Comparison of ENCODE assay signal across 15 cellular contexts in the genomic region with DNA sequence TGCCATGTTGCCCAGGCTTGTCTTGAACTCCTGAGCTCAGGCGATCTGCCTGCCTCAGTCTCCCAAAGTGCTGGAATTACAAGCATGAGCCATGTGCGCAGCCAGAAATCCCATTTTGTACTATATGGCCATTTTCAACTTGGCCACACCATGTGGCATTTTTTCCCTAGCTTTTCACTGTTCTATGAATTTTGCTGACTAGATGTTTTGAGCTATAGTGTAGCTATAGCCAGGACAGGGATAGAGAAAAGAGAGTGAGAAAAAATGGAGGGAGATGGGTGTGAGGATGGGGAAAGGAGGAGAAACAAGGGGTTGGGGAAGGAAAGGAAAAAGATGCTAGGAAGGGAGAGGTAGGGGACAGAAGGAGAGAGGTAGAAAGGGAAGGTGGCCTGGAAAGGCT. TPM values are rescaled to one million over a fixed set of nuclear protein-coding genes. Genes with fewer than 3 reads are reported as not detected.
A peak's percentile ranks its signal among the peaks of the same experiment; 100 is the strongest.
DNase-seq lines count a peak whose midpoint lies in the region; ATAC-seq, FAIRE-seq and TF ChIP-seq lines count a peak whose summit lies in the region.
"Had no signal": no experiment of that assay in that cellular context is flagged by ENCODE, and none has a peak within 500 bp of the region (broad histone marks: within the 10 kb centered on the region; RNA-seq: fewer than 3 reads in every experiment).

No MANE protein-coding gene starts in this region.

- H3K9me3 Mint-ChIP-seq in activated B cell treated with CpG ODN at 0.5 μM for 24 hours, result no peaks in the 10 kb centered on the region
- H3K9me3 Mint-ChIP-seq in naive B cell, result peaks cover 0 to 3% (median 2%) of the 10 kb centered on the region in 7 donors
- H3K9me3 Mint-ChIP-seq: HFFc6 had no signal

- TF ChIP-seq CTCF in HepG2 (CRISPR knock-in tag; IDR thresholded peaks at IDR 0.05), result no peak
- TF ChIP-seq CTCF in right lobe of liver (IDR thresholded peaks at IDR 0.05), result no peak
- no peak for TF ChIP-seq CTCF in activated B cell treated with CpG ODN at 0.5 μM for 24 hours (IDR thresholded peaks at IDR 0.05)

- H3K27ac Mint-ChIP-seq in activated B cell treated with CpG ODN at 0.5 μM for 24 hours, result peak overlapping the region; percentile 16
- H3K27ac Mint-ChIP-seq in naive B cell, result peak overlapping the region; percentile 39 to 97 (median 81)
- H3K27ac Mint-ChIP-seq: HFFc6 had no signal

- CTCF ChIA-PET in HepG2 (lab: Yijun Ruan, JAX; ENCODE audit: low intra/inter-chr PET ratio, low total read pairs) (no interaction called here), activated B cell treated with CpG ODN at 0.5 μM for 24 hours (lab: Charles Lee) (interaction anchor here (1.2 kb wide), 1 partner anchor 95 kb away, joined by 3 read pairs; no protein-coding TSS in a partner anchor)

- no peaks in the 10 kb centered on the region for H3K4me1 ChIP-seq in HepG2 (ENCODE audit: insufficient read depth, low read length)
- peaks cover 0 to 4% (median 0%) of the 10 kb centered on the region in 4 donors for H3K4me1 ChIP-seq in right lobe of liver
- H3K4me1 ChIP-seq: Peyer's patch had no signal

- no peaks in the 10 kb centered on the region for H3K9me3 ChIP-seq in HepG2 (ENCODE audit: low read length)
- no peaks in the 10 kb centered on the region for H3K9me3 ChIP-seq in right lobe of liver
- H3K9me3 ChIP-seq: Peyer's patch had no signal

- ATAC-seq in HepG2, result no peak
- no peak for ATAC-seq in right lobe of liver
- no peak for ATAC-seq in activated B cell treated with CpG ODN at 0.5 μM for 24 hours (ENCODE audit: low read depth)
- no peak for ATAC-seq in naive B cell (ENCODE audit: low read depth in 2 of 2)
- no peak for ATAC-seq in HG02840 (IDR thresholded peaks at IDR 0.05; ENCODE audit: low FRiP score, unreplicated experiment)
- ATAC-seq in HG03565 (IDR thresholded peaks at IDR 0.05; ENCODE audit: unreplicated experiment), result no peak

- H3K27ac ChIP-seq in HepG2 (ENCODE audit: extremely low read length, insufficient read depth, low read length) (no peak overlapping the region), right lobe of liver (no peak overlapping the region)
- H3K27ac ChIP-seq: GM23248, Peyer's patch had no signal

- TF ChIP-seq EP300 in HepG2 (IDR thresholded peaks at IDR 0.05; ENCODE audit: low read depth in 2 of 2, low read length in 2 of 2), result no peak
- no peak for TF ChIP-seq EP300 in HepG2 (CRISPR knock-in tag; IDR thresholded peaks at IDR 0.05; ENCODE audit: borderline replicate concordance)

- no peak for TF ChIP-seq RAD21 in HepG2 (CRISPR knock-in tag; IDR thresholded peaks at IDR 0.05)

- H3K79me2 ChIP-seq in HepG2 (ENCODE audit: insufficient read depth, low read length), result no peaks in the 10 kb centered on the region

- H3K4me3 Mint-ChIP-seq in activated B cell treated with CpG ODN at 0.5 μM for 24 hours, result no peak overlapping the region
- H3K4me3 Mint-ChIP-seq in naive B cell, result no peak overlapping the region
- H3K4me3 Mint-ChIP-seq: HFFc6 had no signal

- H3K27me3 ChIP-seq in HepG2 (ENCODE audit: control insufficient read depth in 1 of 2, insufficient read depth in 2 of 2, low read length in 2 of 2) (no peaks in the 10 kb centered on the region), right lobe of liver (no peaks in the 10 kb centered on the region)
- H3K27me3 ChIP-seq: Peyer's patch had no signal

- FAIRE-seq in HepG2 (lab: Jason Lieb, UNC), result no peak

- H3K36me3 Mint-ChIP-seq in activated B cell treated with CpG ODN at 0.5 μM for 24 hours (ENCODE audit: low read depth), result peaks cover 74% of the 10 kb centered on the region
- H3K36me3 Mint-ChIP-seq in naive B cell, result peaks cover 23 to 41% of the 10 kb centered on the region in 2 donors

- H4K20me1 ChIP-seq in HepG2 (ENCODE audit: insufficient read depth, low read length), result no peaks in the 10 kb centered on the region

- no peaks in the 10 kb centered on the region for H3K27me3 Mint-ChIP-seq in activated B cell treated with CpG ODN at 0.5 μM for 24 hours
- no peaks in the 10 kb centered on the region for H3K27me3 Mint-ChIP-seq in naive B cell

- TF ChIP-seq POLR2A in HepG2 (IDR thresholded peaks at IDR 0.05; ENCODE audit: insufficient read depth in 1 of 2, low read depth in 2 of 2, low read length in 2 of 2), result no peak
- TF ChIP-seq POLR2A in right lobe of liver (IDR thresholded peaks at IDR 0.05), result no peak

- DNase-seq in HepG2 (ENCODE audit: low spot score) (no peak), right lobe of liver (no peak), activated B cell treated with CpG ODN at 0.5 μM for 24 hours (no peak), naive B cell (no peak)
- no peak for DNase-seq in activated CD8-positive, alpha-beta memory T cell treated with anti-CD3 and anti-CD28 coated beads, Interleukin-2, amount 50 U/mL, for 4 hours
- DNase-seq: GM23248, HFFc6, MM.1S, NCI-H1105, NCI-H2029 treated with DMSO at 0.1 percent for 48 hours, NCI-H510A treated with DMSO at 0.1 percent for 48 hours, Peyer's patch, Right ventricle myocardium superior had no signal

- no TSS peak for BruUV-seq in HepG2 (replicated peaks; lab: Mats Ljungman, UMichigan)

- no peak overlapping the region for H3K9ac ChIP-seq in HepG2 (ENCODE audit: insufficient read depth, low read depth, low read length)
- H3K9ac ChIP-seq: GM23248 had no signal

- intact Hi-C loops in HepG2 (cut with micrococcal nuclease; ENCODE audit: unreplicated experiment) (no loop called here), right lobe of liver (cut with DNase I) (loop anchor here in 1 of 2 donors (10.0 kb wide), 1 partner anchor 218 kb away; no protein-coding TSS in a partner anchor), activated B cell treated with CpG ODN at 0.5 μM for 24 hours (cut with micrococcal nuclease) (loop anchor here (5.0 kb wide), 1 partner anchor 95 kb away; no protein-coding TSS in a partner anchor)

- 97% methylated on average over 2 of the region's 2 CpGs for WGBS in HepG2 (ENCODE audit: low lambda C conversion rate)
- 100% methylated on average over 2 of the region's 2 CpGs for WGBS in right lobe of liver (ENCODE audit: insufficient coverage, low coverage, low lambda C conversion rate, missing lambda C conversion rate)

- no peak overlapping the region for H3K4me2 ChIP-seq in HepG2 (ENCODE audit: low read depth, low read length)

- H3K4me3 ChIP-seq in HepG2 (replicated peaks in 1 of 3; ENCODE audit: insufficient read depth in 1 of 3, low read depth in 2 of 3, low read length in 3 of 3) (no peak overlapping the region), right lobe of liver (no peak overlapping the region)
- H3K4me3 ChIP-seq: GM23248, Peyer's patch had no signal

- H2AFZ ChIP-seq in HepG2 (ENCODE audit: low read length), result no peak overlapping the region
- H2AFZ ChIP-seq: GM23248 had no signal

- POLR2A ChIA-PET in HepG2 (lab: Yijun Ruan, JAX) (no interaction called here), activated B cell treated with CpG ODN at 0.5 μM for 24 hours (lab: Charles Lee) (no interaction called here)

- H3K4me1 Mint-ChIP-seq in activated B cell treated with CpG ODN at 0.5 μM for 24 hours (peaks cover 3% of the 10 kb centered on the region), naive B cell (peaks cover 7 to 15% (median 11%) of the 10 kb centered on the region in 3 donors)

- in situ Hi-C loops in HepG2 (cut with HindIII; ENCODE audit: extremely low pct_ligation_motif_present, low pct_unique_long_range_greater_than_20kb), result no loop called here

- H3K36me3 ChIP-seq in HepG2 (replicated peaks in 1 of 2; ENCODE audit: control insufficient read depth in 1 of 2, insufficient read depth in 2 of 2, low read length in 2 of 2) (peaks cover 3 to 22% of the 10 kb centered on the region in 2 experiments; a peak in 4 of 5 replicates), right lobe of liver (peaks cover 0 to 40% (median 3%) of the 10 kb centered on the region in 4 donors)

TF ChIP-seq in HepG2, 621 proteins besides CTCF, POLR2A, EP300 and RAD21:
- TF ChIP-seq MTERF4 (CRISPR knock-in tag; IDR thresholded peaks at IDR 0.05) (no peak), MAFK (conservative IDR thresholded peaks at IDR 0.05 in 1 of 2, IDR thresholded peaks at IDR 0.05 in 1 of 2; ENCODE audit: low read length in 2 of 2) (peak; percentile 78 to 84), MAFF (IDR thresholded peaks at IDR 0.05; ENCODE audit: low read depth, low read length) (peak; percentile 81)
TF ChIP-seq in HepG2: peak in this region for 2.

RNA-seq across cellular contexts. Expression of gene DMXL1, which starts 46.4 kb away (rescaled TPM):
- total RNA-seq in HepG2 (2016; rRNA removed; fragmentation: Illumina TruSeq; extraction: Trizol), result 18.6 and 22.9 TPM in 2 replicates
- 4.9 and 7.2 TPM in 2 replicates for total RNA-seq in HepG2 (2016; cell fraction: cytosol; rRNA removed; fragmentation: Illumina TruSeq; extraction: Trizol; ENCODE audit: low read depth)
- total RNA-seq in HepG2 (2016; cell fraction: insoluble cytoplasmic fraction; rRNA removed; fragmentation: Illumina TruSeq; extraction: Trizol), result 15.3 and 25.9 TPM in 2 replicates
- 6.3 and 7.1 TPM in 2 replicates for total RNA-seq in HepG2 (2016; cell fraction: membrane; rRNA removed; fragmentation: Illumina TruSeq; extraction: Trizol)
- 39.9 and 40.6 TPM in 2 replicates for total RNA-seq in HepG2 (2016; cell fraction: nucleus; rRNA removed; fragmentation: Illumina TruSeq; extraction: Trizol)
- polyA plus RNA-seq in HepG2 (2011; rRNA removed), result 6.0 and 6.9 TPM in 2 replicates
- polyA plus RNA-seq in HepG2 (2011; cell fraction: cytosol; rRNA removed), result 1.8 and 3.1 TPM in 2 replicates
- 7.6 and 8.9 TPM in 2 replicates for polyA plus RNA-seq in HepG2 (2011; cell fraction: nucleus; rRNA removed)
- polyA plus RNA-seq in HepG2 (2012), result 6.0 and 9.1 TPM in 2 replicates
- 1.2 and 1.9 TPM in 2 replicates for polyA plus RNA-seq in HepG2 (2016; cell fraction: cytosol; fragmentation: Illumina TruSeq; extraction: Trizol; ENCODE audit: low read depth)
- 13.9 and 15.8 TPM in 2 replicates for polyA plus RNA-seq in HepG2 (2016; cell fraction: insoluble cytoplasmic fraction; fragmentation: Illumina TruSeq; extraction: Trizol; ENCODE audit: low read depth)
- polyA plus RNA-seq in HepG2 (2016; cell fraction: membrane; fragmentation: Illumina TruSeq; extraction: Trizol; ENCODE audit: low read depth), result 2.2 and 2.3 TPM in 2 replicates
- 17.8 and 21.6 TPM in 2 replicates for polyA plus RNA-seq in HepG2 (2016; cell fraction: nucleus; fragmentation: Illumina TruSeq; extraction: Trizol; ENCODE audit: insufficient read depth, low read depth)
- polyA minus RNA-seq in HepG2 (2011; rRNA and poly(A)+ RNA removed; ENCODE audit: low replicate concordance), result 21.6 and 36.0 TPM in 2 replicates
- 9.2 and 11.2 TPM in 2 replicates for polyA minus RNA-seq in HepG2 (2011; cell fraction: cytosol; rRNA and poly(A)+ RNA removed)
- 87.3 and 91.9 TPM in 2 replicates for polyA minus RNA-seq in HepG2 (2011; cell fraction: nucleus; rRNA and poly(A)+ RNA removed)
- total RNA-seq in right lobe of liver, result 10 to 100 TPM; 19.1 to 25.6 (median 22.9) TPM
- total RNA-seq in activated B cell treated with CpG ODN at 0.5 μM for 24 hours, result 66.8 and 76.9 TPM in 2 replicates
- 10 to 100 TPM; 52.7 to 78.5 (median 69.0) TPM for polyA plus RNA-seq in naive B cell (ENCODE audit: low read depth in 6 of 6)
